ENCODE assay signal across 1 cellular context in the genomic region with DNA sequence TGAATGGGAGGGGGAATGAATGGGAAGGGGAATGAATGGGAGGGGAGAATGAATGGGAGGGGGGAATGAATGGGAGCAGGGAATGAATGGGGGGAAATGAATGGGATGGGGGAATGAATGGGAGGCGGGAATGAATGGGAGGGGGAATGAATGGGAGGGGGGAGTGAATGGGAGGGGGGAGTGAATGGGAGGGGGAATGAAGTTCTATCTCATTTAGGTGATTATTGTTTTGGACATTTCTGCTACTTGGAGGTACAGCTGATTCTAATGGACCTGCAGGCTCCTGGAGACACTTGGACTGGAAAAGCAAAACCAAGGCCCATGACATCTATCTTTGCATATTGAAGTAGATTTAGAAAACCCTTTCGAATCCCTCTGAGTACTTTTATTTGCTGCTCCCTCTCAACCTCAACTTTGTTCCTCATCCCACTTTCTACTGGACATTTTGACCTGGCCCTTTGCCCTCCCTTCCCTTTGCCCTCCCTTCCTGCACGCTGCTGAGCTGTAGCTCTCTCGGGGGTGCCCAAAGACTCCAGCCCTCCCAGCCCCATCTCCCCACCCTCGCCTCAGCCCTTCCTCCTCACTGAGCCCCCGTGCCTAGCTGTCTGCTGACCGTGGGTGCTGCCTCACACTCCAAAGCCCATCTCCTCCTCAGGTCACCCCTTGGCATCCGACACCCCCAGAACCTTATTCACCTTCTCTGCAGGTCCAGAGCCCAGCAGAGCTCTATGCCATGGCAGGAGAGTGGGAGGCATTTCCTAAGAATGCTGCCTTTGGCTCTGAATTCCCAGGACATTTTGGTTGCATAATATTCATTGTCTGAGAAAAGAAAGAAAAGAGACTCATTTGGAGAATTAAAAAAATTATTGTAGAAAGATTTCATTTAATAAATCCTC.
TF ChIP-seq lines count a peak whose summit lies in the region.

No MANE protein-coding gene starts in this region.

TF ChIP-seq in HepG2, 621 proteins besides CTCF, POLR2A, EP300 and RAD21:
- TF ChIP-seq, protein P1, sequence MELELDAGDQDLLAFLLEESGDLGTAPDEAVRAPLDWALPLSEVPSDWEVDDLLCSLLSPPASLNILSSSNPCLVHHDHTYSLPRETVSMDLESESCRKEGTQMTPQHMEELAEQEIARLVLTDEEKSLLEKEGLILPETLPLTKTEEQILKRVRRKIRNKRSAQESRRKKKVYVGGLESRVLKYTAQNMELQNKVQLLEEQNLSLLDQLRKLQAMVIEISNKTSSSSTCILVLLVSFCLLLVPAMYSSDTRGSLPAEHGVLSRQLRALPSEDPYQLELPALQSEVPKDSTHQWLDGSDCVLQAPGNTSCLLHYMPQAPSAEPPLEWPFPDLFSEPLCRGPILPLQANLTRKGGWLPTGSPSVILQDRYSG (CRISPR knock-in tag; IDR thresholded peaks at IDR 0.05), result no peak
- no peak for TF ChIP-seq TGIF2 (CRISPR knock-in tag; IDR thresholded peaks at IDR 0.05)
- peak; percentile 85 for TF ChIP-seq HNRNPK (IDR thresholded peaks at IDR 0.05; ENCODE audit: low read depth, low read length, poor library complexity, severe bottlenecking)
